In genomic region chr17:50881182-50881581, GRCh38 we compare ENCODE assay signal across 26 cellular contexts. TPM values are rescaled to one million over a fixed set of nuclear protein-coding genes. Genes with fewer than 3 reads are reported as not detected.
"Had no signal": no experiment of that assay in that cellular context is flagged by ENCODE, and none has a peak within 500 bp of the region (broad histone marks: within the 10 kb centered on the region; RNA-seq: fewer than 3 reads in every experiment).

No MANE protein-coding gene starts in this region.

- H3K4me3 ChIP-seq: colonic mucosa, gastrocnemius medialis, heart right ventricle, left ventricle myocardium inferior, lung, psoas muscle, right lobe of liver, tibial artery, upper lobe of right lung, vagina had no signal

- H3K9me3 ChIP-seq: colonic mucosa, gastrocnemius medialis, neutrophil, psoas muscle, right lobe of liver, upper lobe of right lung, vagina had no signal

- DNase-seq: colonic mucosa; dermis blood vessel endothelial cell; effector CD4-positive, alpha-beta T cell; gastrocnemius medialis; heart right ventricle; hypothalamus; left cardiac atrium; left ventricle myocardium inferior; naive thymus-derived CD8-positive, alpha-beta T cell; psoas muscle; retina; stimulated activated CD4-positive, alpha-beta T cell treated with anti-CD3 and anti-CD28 coated beads, Interleukin-4, amount 100 ng/mL, for 1 hour; stimulated activated CD8-positive, alpha-beta memory T cell treated with anti-CD3 and anti-CD28 coated beads, Interleukin-4, amount 100 ng/mL, for 48 hours; tibial artery; upper lobe of right lung had no signal

- H3K27me3 ChIP-seq: colonic mucosa, gastrocnemius medialis, heart right ventricle, neutrophil, right lobe of liver, tibial artery, upper lobe of right lung, vagina had no signal

- H3K36me3 ChIP-seq: colonic mucosa, gastrocnemius medialis, heart right ventricle, left ventricle myocardium inferior, neutrophil, right lobe of liver, tibial artery, upper lobe of right lung, vagina had no signal

- H3K9me3 Mint-ChIP-seq: naive thymus-derived CD8-positive, alpha-beta T cell; stimulated activated memory B cell treated with anti-CD40 and anti-IgM and Interleukin-4, amounts not matched to agents 10 μg/mL and 1 μg/mL and 100 μg/mL, for 72 hours; stimulated activated naive CD8-positive, alpha-beta T cell treated with anti-CD3 and anti-CD28 coated beads, Interleukin-15, Interleukin-2, amounts not matched to agents 100 ng/mL and 50 ng/mL, for 24 hours had no signal

- H3K27me3 Mint-ChIP-seq: naive thymus-derived CD8-positive, alpha-beta T cell; stimulated activated memory B cell treated with anti-CD40 and anti-IgM and Interleukin-4, amounts not matched to agents 10 μg/mL and 1 μg/mL and 100 μg/mL, for 72 hours; stimulated activated naive CD8-positive, alpha-beta T cell treated with anti-CD3 and anti-CD28 coated beads, Interleukin-15, Interleukin-2, amounts not matched to agents 100 ng/mL and 50 ng/mL, for 24 hours had no signal

- ATAC-seq: esophagus mucosa; gastrocnemius medialis; heart right ventricle; left cardiac atrium; naive thymus-derived CD8-positive, alpha-beta T cell; psoas muscle; right lobe of liver; stimulated activated memory B cell treated with anti-CD40 and anti-IgM and Interleukin-4, amounts not matched to agents 10 μg/mL and 1 μg/mL and 100 μg/mL, for 72 hours; upper lobe of right lung had no signal

- H3K36me3 Mint-ChIP-seq: naive thymus-derived CD8-positive, alpha-beta T cell; stimulated activated memory B cell treated with anti-CD40 and anti-IgM and Interleukin-4, amounts not matched to agents 10 μg/mL and 1 μg/mL and 100 μg/mL, for 72 hours had no signal

- H3K4me3 Mint-ChIP-seq: naive thymus-derived CD8-positive, alpha-beta T cell; stimulated activated memory B cell treated with anti-CD40 and anti-IgM and Interleukin-4, amounts not matched to agents 10 μg/mL and 1 μg/mL and 100 μg/mL, for 72 hours; stimulated activated naive CD8-positive, alpha-beta T cell treated with anti-CD3 and anti-CD28 coated beads, Interleukin-15, Interleukin-2, amounts not matched to agents 100 ng/mL and 50 ng/mL, for 24 hours had no signal

- H3K4me1 ChIP-seq: gastrocnemius medialis, psoas muscle, vagina had no signal

- H3K27ac ChIP-seq: colonic mucosa, gastrocnemius medialis, heart right ventricle, left ventricle myocardium inferior, neutrophil, psoas muscle, right lobe of liver, tibial artery, upper lobe of right lung, vagina had no signal

- FAIRE-seq: endometrium, islet of Langerhans had no signal

- H3K27ac Mint-ChIP-seq: stimulated activated memory B cell treated with anti-CD40 and anti-IgM and Interleukin-4, amounts not matched to agents 10 μg/mL and 1 μg/mL and 100 μg/mL, for 72 hours; stimulated activated naive CD8-positive, alpha-beta T cell treated with anti-CD3 and anti-CD28 coated beads, Interleukin-15, Interleukin-2, amounts not matched to agents 100 ng/mL and 50 ng/mL, for 24 hours had no signal

RNA-seq across cellular contexts. Expression of gene WFIKKN2, which starts 45.8 kb away (rescaled TPM):
- total RNA-seq: dermis blood vessel endothelial cell; esophagus mucosa; mononuclear cell; naive thymus-derived CD8-positive, alpha-beta T cell; right lobe of liver had no signal
- polyA plus RNA-seq: naive thymus-derived CD8-positive, alpha-beta T cell; neural cell had no signal
